11 cellular contexts compared by ENCODE assay signal in genomic region chr3:115960799-115961198, GRCh38.
DNase-seq lines count a peak whose midpoint lies in the region; ATAC-seq and TF ChIP-seq lines count a peak whose summit lies in the region.
"Had no signal": no experiment of that assay in that cellular context is flagged by ENCODE, and none has a peak within 500 bp of the region (broad histone marks: within the 10 kb centered on the region; RNA-seq: fewer than 3 reads in every experiment).

No MANE protein-coding gene starts in this region.

- in situ Hi-C loops in gastrocnemius medialis (cut with MboI; ENCODE audit: low sequenced_read_pairs in 4 of 4): no loop called here

- ATAC-seq in GM18870 (IDR thresholded peaks at IDR 0.05; ENCODE audit: unreplicated experiment): peak; percentile 66
- ATAC-seq in HG02870 (IDR thresholded peaks at IDR 0.05; ENCODE audit: unreplicated experiment): peak; percentile 92
- ATAC-seq in gastrocnemius medialis: no peak
- ATAC-seq: PC-3 had no signal

- 6 to 10% (median 8%) methylated on average over 5 of the region's 5 CpGs for WGBS in ovary, 3 donors

- DNase-seq in amniotic epithelial cell (ENCODE audit: low read depth) (peak; percentile 12), putamen (ENCODE audit: low spot score) (peak; percentile 83), ovary (no peak), gastrocnemius medialis (no peak), HFFc6 (no peak)
- DNase-seq: DMS153, PC-3, stomach had no signal

- TF ChIP-seq POLR2A in ovary (IDR thresholded peaks at IDR 0.05) (no peak), gastrocnemius medialis (IDR thresholded peaks at IDR 0.05) (no peak)

- intact Hi-C loops in ovary (cut with DNase I) (no loop called here), gastrocnemius medialis (cut with DNase I; ENCODE audit: low total_unique reads) (no loop called here)

- TF ChIP-seq EP300 in ovary (IDR thresholded peaks at IDR 0.05): no peak

- H3K36me3 Mint-ChIP-seq in HFFc6 (ENCODE audit: low read depth): no peaks in the 10 kb centered on the region

- no peak overlapping the region for H3K4me3 Mint-ChIP-seq in HFFc6

- H3K27ac ChIP-seq in ovary (no peak overlapping the region), gastrocnemius medialis (no peak overlapping the region)
- H3K27ac ChIP-seq: hepatocyte, stomach had no signal

- no peak overlapping the region for H3K27ac Mint-ChIP-seq in HFFc6

- no peak for TF ChIP-seq CTCF in ovary (IDR thresholded peaks at IDR 0.05)
- TF ChIP-seq CTCF in gastrocnemius medialis (IDR thresholded peaks at IDR 0.05 in 4 of 5, conservative IDR thresholded peaks at IDR 0.05 in 1 of 5): no peak
- TF ChIP-seq CTCF in HFFc6 (IDR thresholded peaks at IDR 0.05): no peak

- no peaks in the 10 kb centered on the region for H3K36me3 ChIP-seq in ovary
- no peaks in the 10 kb centered on the region for H3K36me3 ChIP-seq in gastrocnemius medialis
- H3K36me3 ChIP-seq: stomach had no signal

- no peaks in the 10 kb centered on the region for H3K9me3 Mint-ChIP-seq in HFFc6

- H3K27me3 Mint-ChIP-seq in HFFc6 (ENCODE audit: insufficient read depth): no peaks in the 10 kb centered on the region; the same call in 1 of the 2 replicates

- H3K4me1 Mint-ChIP-seq in HFFc6 (ENCODE audit: low read depth): no peaks in the 10 kb centered on the region

- H3K27me3 ChIP-seq in ovary (no peaks in the 10 kb centered on the region), gastrocnemius medialis (no peaks in the 10 kb centered on the region)
- H3K27me3 ChIP-seq: hepatocyte, stomach had no signal

- no peak overlapping the region for H3K4me3 ChIP-seq in ovary
- H3K4me3 ChIP-seq in gastrocnemius medialis: no peak overlapping the region
- H3K4me3 ChIP-seq: hepatocyte, stomach had no signal

- H3K4me1 ChIP-seq in ovary (ENCODE audit: insufficient read depth) (no peaks in the 10 kb centered on the region), gastrocnemius medialis (no peaks in the 10 kb centered on the region)
- H3K4me1 ChIP-seq: stomach had no signal

- H3K9me3 ChIP-seq in ovary (no peaks in the 10 kb centered on the region), gastrocnemius medialis (no peaks in the 10 kb centered on the region)
- H3K9me3 ChIP-seq: stomach had no signal

Comparison
In these comparisons a context has a peak if more than half of its experiments do, and no peak if none do; other contexts are left out.
1. ATAC-seq: peak in GM18870 (single experiment) and HG02870 (single experiment); none in gastrocnemius medialis (0 of 2).
2. DNase-seq: peak in amniotic epithelial cell (single experiment) and putamen (single experiment); none in ovary (0 of 5), gastrocnemius medialis (0 of 2) and HFFc6 (single experiment).